7 cellular contexts compared by ENCODE assay signal in genomic region chr5:117209479-117209878, GRCh38.
"Had no signal": no experiment of that assay in that cellular context is flagged by ENCODE, and none has a peak within 500 bp of the region (broad histone marks: within the 10 kb centered on the region; RNA-seq: fewer than 3 reads in every experiment).

No MANE protein-coding gene starts in this region.

- FAIRE-seq: HepG2, HTR-8/SVneo, K562 had no signal

- H3K27ac ChIP-seq: HL-60 had no signal

- H3K4me3 ChIP-seq: K562 had no signal

- ATAC-seq: HepG2, K562 had no signal

- DNase-seq: IMR-90, KBM-7, KG1 had no signal
